1 cellular context compared by ENCODE assay signal in the genomic region with DNA sequence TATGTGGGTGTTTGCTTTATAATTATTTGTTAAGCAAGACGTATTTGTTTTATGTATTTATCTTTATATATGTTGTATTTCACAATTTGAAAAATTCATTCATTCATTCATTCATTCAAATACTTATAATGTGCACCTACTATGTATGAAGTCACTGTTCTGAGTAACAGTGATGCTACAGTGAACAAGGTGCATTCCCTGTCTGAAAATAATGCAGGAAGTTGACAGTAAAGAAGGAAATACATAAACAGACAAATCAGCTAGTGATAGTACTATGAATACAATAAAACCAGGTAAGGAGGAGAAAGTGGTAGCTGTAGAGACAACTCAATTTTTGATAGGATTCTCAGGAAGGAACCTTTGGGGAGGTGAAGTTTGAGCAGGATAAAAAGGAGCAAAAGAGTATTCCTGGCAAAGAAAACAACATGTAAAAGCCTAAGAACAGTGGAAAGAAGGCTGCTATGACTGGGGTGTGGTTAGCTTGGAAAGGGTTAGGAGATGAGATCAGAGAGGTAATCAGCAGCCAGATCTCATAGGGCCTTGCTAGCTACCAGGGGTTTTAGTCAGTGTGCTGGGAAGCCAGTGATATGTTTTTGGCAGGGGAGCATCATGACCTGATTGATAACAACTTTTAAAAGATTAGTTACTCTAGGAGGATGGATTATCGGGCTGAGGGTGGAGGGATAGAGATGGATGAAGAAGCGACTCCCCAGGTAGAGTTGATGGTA.
A peak's percentile ranks its signal among the peaks of the same experiment; 100 is the strongest.
TF ChIP-seq lines count a peak whose summit lies in the region.

No MANE protein-coding gene starts in this region.

TF ChIP-seq in GM12878, 131 proteins besides CTCF, POLR2A, EP300 and RAD21:
- TF ChIP-seq MTA3 (IDR thresholded peaks at IDR 0.05; ENCODE audit: borderline replicate concordance, low read length) (no peak), POU2F2 (IDR thresholded peaks at IDR 0.05; ENCODE audit: borderline replicate concordance, low read depth, low read length) (no peak), SMAD5 (IDR thresholded peaks at IDR 0.05; ENCODE audit: low read depth) (no peak), ZNF24 (IDR thresholded peaks at IDR 0.05) (peak; percentile 51; the same call in 1 of the 2 replicates), CBX3 (IDR thresholded peaks at IDR 0.05; ENCODE audit: borderline replicate concordance, low read depth) (no peak)
